ENCODE assay signal across 8 cellular contexts in the genomic region with DNA sequence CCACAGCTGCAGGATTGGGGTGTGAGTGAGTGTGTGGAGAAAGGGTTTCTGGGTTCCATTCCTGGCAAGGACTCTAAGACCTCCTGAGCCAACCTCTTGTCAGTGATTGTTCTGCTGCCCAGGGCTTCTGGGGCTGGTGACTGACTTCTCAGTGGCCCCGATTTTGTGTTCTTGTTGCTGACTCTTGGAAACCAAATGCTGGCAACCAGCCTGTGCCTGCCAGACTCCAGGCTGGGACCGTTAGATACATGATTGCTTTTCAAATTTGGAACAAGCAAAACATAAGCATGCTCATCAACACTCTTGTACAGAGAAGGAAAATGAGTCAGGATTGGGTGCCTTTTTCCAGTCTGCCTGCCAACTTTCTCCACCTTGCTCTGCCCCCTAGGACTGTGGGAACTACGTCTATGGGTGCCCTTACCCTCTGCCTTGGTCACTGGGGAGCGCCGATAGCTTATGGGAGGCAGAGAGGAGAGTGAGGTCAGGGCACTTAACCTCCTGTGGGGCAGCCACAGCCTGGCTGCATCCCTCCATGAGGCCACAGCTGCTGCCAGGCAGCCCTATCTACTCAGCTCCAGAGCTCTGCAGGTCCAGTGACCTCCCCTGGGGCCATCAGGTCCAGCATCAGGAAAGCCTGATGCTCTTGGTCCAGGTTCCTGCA. TPM values are rescaled to one million over a fixed set of nuclear protein-coding genes. Genes with fewer than 3 reads are reported as not detected.
DNase-seq lines count a peak whose midpoint lies in the region; ATAC-seq lines count a peak whose summit lies in the region.

No MANE protein-coding gene starts in this region.

- no peaks in the 10 kb centered on the region for H3K27me3 Mint-ChIP-seq in T-helper 17 cell
- no peaks in the 10 kb centered on the region for H3K27me3 Mint-ChIP-seq in effector memory CD8-positive, alpha-beta T cell
- peaks cover 0 to 13% of the 10 kb centered on the region in 2 donors for H3K27me3 Mint-ChIP-seq in natural killer cell treated with Interleukin-12 subunit alpha and Interleukin-12 subunit beta and Interleukin-15 and Interleukin-18, amount 100 ng/mL, for 72 hours

- no peaks in the 10 kb centered on the region for H3K9me3 ChIP-seq in BLaER1 treated with 17β-estradiol and CSF1 and Interleukin-3, amounts not matched to agents 10 nM and 100 nM (replicated peaks in 1 of 11)
- no peaks in the 10 kb centered on the region for H3K9me3 ChIP-seq in T-helper 17 cell (ENCODE audit: control insufficient read depth, low read length, poor library complexity, severe bottlenecking)

- H3K9ac ChIP-seq in BLaER1 treated with 17β-estradiol and CSF1 and Interleukin-3, amounts not matched to agents 10 nM and 100 nM, result peak overlapping the region in 9 of 11 experiments; percentile 7 to 73 (median 66); a peak in 18 of 22 replicates

- ATAC-seq in T-helper 17 cell, result no peak
- no peak for ATAC-seq in effector memory CD8-positive, alpha-beta T cell (replicated peaks)
- no peak for ATAC-seq in natural killer cell treated with Interleukin-12 subunit alpha and Interleukin-12 subunit beta and Interleukin-15 and Interleukin-18, amount 100 ng/mL, for 72 hours
- no peak for ATAC-seq in GM21528 (IDR thresholded peaks at IDR 0.05; ENCODE audit: low FRiP score, unreplicated experiment)
- ATAC-seq in HG03457 (IDR thresholded peaks at IDR 0.05; ENCODE audit: unreplicated experiment), result no peak

- H3K36me3 Mint-ChIP-seq in T-helper 17 cell (ENCODE audit: low read depth), result no peaks in the 10 kb centered on the region
- H3K36me3 Mint-ChIP-seq in effector memory CD8-positive, alpha-beta T cell (ENCODE audit: insufficient read depth), result peaks cover 5% of the 10 kb centered on the region
- H3K36me3 Mint-ChIP-seq in natural killer cell treated with Interleukin-12 subunit alpha and Interleukin-12 subunit beta and Interleukin-15 and Interleukin-18, amount 100 ng/mL, for 72 hours, result no peaks in the 10 kb centered on the region

- H3K4me2 ChIP-seq in BLaER1 treated with 17β-estradiol and CSF1 and Interleukin-3, amounts not matched to agents 10 nM and 100 nM, result peak overlapping the region; percentile 70 to 97 (median 82)

- no peaks in the 10 kb centered on the region for H4K20me1 ChIP-seq in BLaER1 treated with 17β-estradiol and CSF1 and Interleukin-3, amounts not matched to agents 10 nM and 100 nM

- H3K4me1 ChIP-seq in BLaER1 treated with 17β-estradiol and CSF1 and Interleukin-3, amounts not matched to agents 10 nM and 100 nM, result peaks cover 52 to 99% (median 89%) of the 10 kb centered on the region in 10 experiments

- peak overlapping the region in 9 of 11 experiments; percentile 39 to 88 (median 80); a peak in 17 of 22 replicates for H3K27ac ChIP-seq in BLaER1 treated with 17β-estradiol and CSF1 and Interleukin-3, amounts not matched to agents 10 nM and 100 nM

- H3K4me3 Mint-ChIP-seq in T-helper 17 cell, result peak overlapping the region; percentile 81
- peak overlapping the region; percentile 67 to 71 for H3K4me3 Mint-ChIP-seq in effector memory CD8-positive, alpha-beta T cell
- H3K4me3 Mint-ChIP-seq in natural killer cell treated with Interleukin-12 subunit alpha and Interleukin-12 subunit beta and Interleukin-15 and Interleukin-18, amount 100 ng/mL, for 72 hours, result peak overlapping the region; percentile 66

- H3K27ac Mint-ChIP-seq in T-helper 17 cell, result peak overlapping the region; percentile 94
- peak overlapping the region; percentile 88 to 91 for H3K27ac Mint-ChIP-seq in effector memory CD8-positive, alpha-beta T cell
- H3K27ac Mint-ChIP-seq in natural killer cell treated with Interleukin-12 subunit alpha and Interleukin-12 subunit beta and Interleukin-15 and Interleukin-18, amount 100 ng/mL, for 72 hours, result peak overlapping the region; percentile 83 to 85

- no peaks in the 10 kb centered on the region for H3K9me3 Mint-ChIP-seq in effector memory CD8-positive, alpha-beta T cell
- H3K9me3 Mint-ChIP-seq in natural killer cell treated with Interleukin-12 subunit alpha and Interleukin-12 subunit beta and Interleukin-15 and Interleukin-18, amount 100 ng/mL, for 72 hours, result no peaks in the 10 kb centered on the region

- H3K36me3 ChIP-seq in BLaER1 treated with 17β-estradiol and CSF1 and Interleukin-3, amounts not matched to agents 10 nM and 100 nM, result no peaks in the 10 kb centered on the region

- peak overlapping the region in 2 of 10 experiments; percentile 5; a peak in 2 of 20 replicates for H3K4me3 ChIP-seq in BLaER1 treated with 17β-estradiol and CSF1 and Interleukin-3, amounts not matched to agents 10 nM and 100 nM

- H3K4me1 Mint-ChIP-seq in T-helper 17 cell, result peaks cover 58% of the 10 kb centered on the region
- peaks cover 44 to 48% of the 10 kb centered on the region in 2 donors for H3K4me1 Mint-ChIP-seq in effector memory CD8-positive, alpha-beta T cell (ENCODE audit: low read depth in 2 of 2)
- H3K4me1 Mint-ChIP-seq in natural killer cell treated with Interleukin-12 subunit alpha and Interleukin-12 subunit beta and Interleukin-15 and Interleukin-18, amount 100 ng/mL, for 72 hours (ENCODE audit: low read depth in 2 of 2), result peaks cover 36 to 51% of the 10 kb centered on the region in 2 donors

- no peaks in the 10 kb centered on the region for H3K27me3 ChIP-seq in BLaER1 treated with 17β-estradiol and CSF1 and Interleukin-3, amounts not matched to agents 10 nM and 100 nM

- DNase-seq in T-helper 17 cell (no peak), Kasumi-1 (lab: John Stamatoyannopoulos, UW) (no peak), NCI-H1092 treated with DMSO at 0.1 percent for 48 hours (lab: John Stamatoyannopoulos, UW) (no peak)
- DNase-seq in effector memory CD8-positive, alpha-beta T cell, result no peak
- no peak for DNase-seq in natural killer cell treated with Interleukin-12 subunit alpha and Interleukin-12 subunit beta and Interleukin-15 and Interleukin-18, amount 100 ng/mL, for 72 hours (ENCODE audit: low spot score)

RNA-seq across cellular contexts. Expression of a gene that starts 39.3 kb away (rescaled TPM):
- not detected for total RNA-seq in T-helper 17 cell
- total RNA-seq in natural killer cell treated with Interleukin-12 subunit alpha and Interleukin-12 subunit beta and Interleukin-15 and Interleukin-18, amount 100 ng/mL, for 72 hours, result not detected
